8 cellular contexts compared by ENCODE assay signal in the genomic region with DNA sequence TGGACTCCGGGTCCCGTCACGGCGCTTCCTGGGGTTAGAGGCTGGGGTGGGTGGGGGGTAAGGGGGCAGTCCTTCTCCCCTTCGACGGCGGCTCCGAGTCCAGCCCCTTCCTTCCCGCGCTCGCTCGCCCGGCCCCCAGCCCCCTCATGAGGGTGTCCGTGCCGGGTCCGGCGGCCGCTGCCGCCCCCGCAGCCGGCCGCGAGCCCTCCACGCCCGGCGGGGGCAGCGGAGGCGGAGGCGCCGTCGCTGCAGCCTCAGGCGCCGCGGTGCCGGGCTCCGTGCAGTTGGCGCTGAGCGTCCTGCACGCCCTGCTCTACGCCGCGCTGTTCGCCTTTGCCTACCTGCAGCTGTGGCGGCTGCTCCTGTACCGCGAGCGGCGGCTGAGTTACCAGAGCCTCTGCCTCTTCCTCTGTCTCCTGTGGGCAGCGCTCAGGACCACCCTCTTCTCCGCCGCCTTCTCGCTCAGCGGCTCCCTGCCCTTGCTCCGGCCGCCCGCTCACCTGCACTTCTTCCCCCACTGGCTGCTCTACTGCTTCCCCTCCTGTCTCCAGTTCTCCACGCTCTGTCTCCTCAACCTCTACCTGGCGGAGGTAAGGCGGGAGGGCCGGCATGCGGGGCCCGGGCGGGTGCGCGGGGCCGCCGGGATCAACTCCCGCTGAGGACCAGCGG. TPM values are rescaled to one million over a fixed set of nuclear protein-coding genes. Genes with fewer than 3 reads are reported as not detected.
DNase-seq lines count a peak whose midpoint lies in the region; ATAC-seq and TF ChIP-seq lines count a peak whose summit lies in the region.

No MANE protein-coding gene starts in this region.

- ATAC-seq in GM21619 (IDR thresholded peaks at IDR 0.05; ENCODE audit: unreplicated experiment) (peak; percentile 20), T-helper 17 cell (peak; percentile 32), GM18517 (IDR thresholded peaks at IDR 0.05; ENCODE audit: unreplicated experiment) (no peak)

- H3K27me3 ChIP-seq in breast epithelium, result no peaks in the 10 kb centered on the region

- intact Hi-C loops in breast epithelium (cut with DNase I; ENCODE audit: low total_unique reads), result loop anchor here (10.0 kb wide), 1 partner anchor 152 kb away; a partner anchor contains a TSS

- H3K36me3 Mint-ChIP-seq in T-helper 17 cell (ENCODE audit: low read depth), result no peaks in the 10 kb centered on the region

- peak overlapping the region; percentile 99 for H3K4me3 Mint-ChIP-seq in T-helper 17 cell

- peak overlapping the region; percentile 72 for H3K4me3 ChIP-seq in Jurkat, Clone E6-1 (ENCODE audit: low read length)
- H3K4me3 ChIP-seq in breast epithelium, result peak overlapping the region; percentile 65 to 90 (median 89)

- no peaks in the 10 kb centered on the region for H3K36me3 ChIP-seq in breast epithelium

- H3K4me1 ChIP-seq in breast epithelium, result no peaks in the 10 kb centered on the region

- H3K4me1 Mint-ChIP-seq in T-helper 17 cell, result peaks cover 16% of the 10 kb centered on the region

- H3K9me3 ChIP-seq in T-helper 17 cell (ENCODE audit: control insufficient read depth, low read length, poor library complexity, severe bottlenecking), result no peaks in the 10 kb centered on the region
- H3K9me3 ChIP-seq in breast epithelium, result no peaks in the 10 kb centered on the region

- no peak for TF ChIP-seq POLR2A in breast epithelium (IDR thresholded peaks at IDR 0.05)

- peak overlapping the region; percentile 91 to 92 for H3K27ac ChIP-seq in breast epithelium

- TF ChIP-seq CTCF in breast epithelium (IDR thresholded peaks at IDR 0.05), result no peak

- H3K27me3 Mint-ChIP-seq in T-helper 17 cell, result no peaks in the 10 kb centered on the region

- DNase-seq in COR-L47 (lab: John Stamatoyannopoulos, UW), result peak; percentile 58
- no peak for DNase-seq in Jurkat, Clone E6-1 (ENCODE audit: low read depth, low spot score)
- peak in 1 of 3 donors; percentile 40 for DNase-seq in T-helper 17 cell
- DNase-seq in breast epithelium (ENCODE audit: low spot score in 2 of 2), result peak in 1 of 2 donors; percentile 17
- peak; percentile 35 for DNase-seq in kidney tubule cell (ENCODE audit: low spot score)
- DNase-seq in stimulated activated CD4-positive, alpha-beta T cell treated with anti-CD3 and anti-CD28 coated beads, Interleukin-2, amount 100 ng/mL, for 48 hours, result peak; percentile 6 to 24

- peak overlapping the region; percentile 98 for H3K27ac Mint-ChIP-seq in T-helper 17 cell

RNA-seq across cellular contexts. Expression of a gene that starts 0.5 kb away (rescaled TPM):
- polyA plus RNA-seq in Jurkat, Clone E6-1 (2012; ENCODE audit: insufficient read depth, insufficient read length), result 0.52 TPM
- total RNA-seq in T-helper 17 cell (under 1 TPM; 0.37 to 0.70 TPM), breast epithelium (1 to 10 TPM in 1 of 3 donors, under 1 TPM in 2; 0.33 to 1.2 (median 0.80) TPM)

RNA-seq across cellular contexts. Expression of a gene that starts 0.8 kb away (rescaled TPM):
- 3.6 TPM for polyA plus RNA-seq in Jurkat, Clone E6-1 (2012; ENCODE audit: insufficient read depth, insufficient read length)
- total RNA-seq in T-helper 17 cell (10 to 100 TPM in 1 of 2 donors, 1 to 10 TPM in 1; 9.4 to 13.7 TPM), breast epithelium (10 to 100 TPM; 11.5 to 18.3 (median 13.1) TPM)
